In the genomic region with DNA sequence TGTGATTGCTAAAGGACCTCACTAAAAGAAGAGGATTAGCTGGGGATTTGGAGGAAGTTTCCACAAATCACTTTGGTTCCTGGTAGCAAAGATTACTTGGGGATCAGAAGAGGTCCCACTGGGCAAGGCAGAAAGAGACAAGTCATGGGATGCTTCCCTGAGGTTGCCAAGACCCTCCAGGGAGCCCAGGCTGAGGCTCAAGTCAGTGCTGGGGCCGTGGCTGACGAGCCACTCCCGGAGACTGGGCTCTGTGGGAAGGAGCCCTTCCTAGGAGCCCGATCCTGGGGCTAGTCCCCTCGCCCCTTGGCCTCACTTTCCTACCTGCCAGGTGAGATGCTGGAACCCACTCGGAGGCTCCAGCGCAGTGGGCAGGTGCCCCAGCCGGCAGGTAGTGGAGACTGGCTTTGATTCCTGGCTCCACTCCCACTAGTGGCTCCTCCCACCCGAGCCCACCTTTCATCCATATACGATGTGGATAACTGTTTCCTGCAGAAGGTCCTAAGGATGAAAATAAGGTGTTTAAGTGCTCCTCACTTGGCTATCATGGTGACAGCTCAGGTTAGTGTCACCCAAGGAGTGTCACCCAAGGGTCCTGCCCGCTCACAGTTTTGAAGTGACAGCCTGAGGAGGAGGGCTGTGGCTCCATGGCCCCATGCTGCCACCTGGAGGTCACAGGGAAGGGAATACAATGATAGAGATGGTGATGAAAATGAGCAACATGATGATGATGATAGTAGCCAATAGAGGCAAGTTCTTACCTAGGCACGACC, we compare ENCODE assay signal across 8 cellular contexts.
DNase-seq lines count a peak whose midpoint lies in the region; ATAC-seq, FAIRE-seq and TF ChIP-seq lines count a peak whose summit lies in the region.

No MANE protein-coding gene starts in this region.

- H3K9me3 ChIP-seq in HAP-1 (peaks cover 11% of the 10 kb centered on the region), HepG2 (ENCODE audit: low read length) (peaks cover 11% of the 10 kb centered on the region)

- H3K9me3 Mint-ChIP-seq in CD14-positive monocyte: peaks cover 8 to 13% (median 10%) of the 10 kb centered on the region in 7 donors

- DNase-seq in CD14-positive monocyte (ENCODE audit: low spot score) (peak; percentile 64), HAP-1 (ENCODE audit: low spot score in 2 of 2) (peak; percentile 72 to 87), NCI-H2227 (lab: John Stamatoyannopoulos, UW; ENCODE audit: unreplicated experiment) (peak; percentile 49), cerebellar cortex (ENCODE audit: low spot score) (peak; percentile 55), HepG2 (ENCODE audit: low spot score) (peak; percentile 45)
- peak; percentile 65 for DNase-seq in activated CD4-positive, CD25-positive, alpha-beta regulatory T cell treated with anti-CD3 and anti-CD28 coated beads, Interleukin-2, amount 50 U/mL, for 72 hours
- DNase-seq in stimulated activated CD4-positive, alpha-beta T cell treated with anti-CD3 and anti-CD28 coated beads, TNF-alpha, amount 100 ng/mL, for 24 hours (ENCODE audit: low read depth in 3 of 3): peak; percentile 65 to 67 (median 66)

- TF ChIP-seq CTCF in CD14-positive monocyte (IDR thresholded peaks at IDR 0.05) (peak; percentile 75), HepG2 (CRISPR knock-in tag; IDR thresholded peaks at IDR 0.05) (peak; percentile 96)

- H3K27me3 ChIP-seq in HAP-1 (ENCODE audit: low read depth) (no peaks in the 10 kb centered on the region), HepG2 (ENCODE audit: control insufficient read depth in 1 of 2, insufficient read depth in 2 of 2, low read length in 2 of 2) (peaks cover 1 to 6% of the 10 kb centered on the region in 2 experiments; a peak in 1 of 5 replicates)

- ATAC-seq in HepG2 (peak; percentile 75), GM19023 (IDR thresholded peaks at IDR 0.05; ENCODE audit: unreplicated experiment) (no peak)

- H3K4me1 Mint-ChIP-seq in CD14-positive monocyte: peaks cover 21% of the 10 kb centered on the region

- H3K27ac Mint-ChIP-seq in CD14-positive monocyte: peak overlapping the region in 3 of 7 donors; percentile 37 to 75 (median 38)

- H3K9ac ChIP-seq in HepG2 (ENCODE audit: insufficient read depth, low read depth, low read length): no peak overlapping the region

- H3K4me1 ChIP-seq in HAP-1 (peaks cover 9% of the 10 kb centered on the region), HepG2 (ENCODE audit: insufficient read depth, low read length) (no peaks in the 10 kb centered on the region)

- H3K36me3 ChIP-seq in HAP-1 (replicated peaks) (no peaks in the 10 kb centered on the region), HepG2 (replicated peaks in 1 of 2; ENCODE audit: control insufficient read depth in 1 of 2, insufficient read depth in 2 of 2, low read length in 2 of 2) (no peaks in the 10 kb centered on the region)

- no peak overlapping the region for H3K27ac ChIP-seq in HepG2 (ENCODE audit: extremely low read length, insufficient read depth, low read length)

- H3K4me3 Mint-ChIP-seq in CD14-positive monocyte: no peak overlapping the region

- TF ChIP-seq RAD21 in HepG2 (CRISPR knock-in tag; IDR thresholded peaks at IDR 0.05): peak; percentile 83

- no peak for TF ChIP-seq POLR2A in HepG2 (IDR thresholded peaks at IDR 0.05; ENCODE audit: insufficient read depth in 1 of 2, low read depth in 2 of 2, low read length in 2 of 2)

- H3K27me3 Mint-ChIP-seq in CD14-positive monocyte (ENCODE audit: low read depth in 3 of 3): peaks cover 0 to 5% (median 4%) of the 10 kb centered on the region in 3 donors

- peak; percentile 95 for FAIRE-seq in HepG2 (lab: Jason Lieb, UNC)

- no peaks in the 10 kb centered on the region for H3K79me2 ChIP-seq in HepG2 (ENCODE audit: insufficient read depth, low read length)

- no peak overlapping the region for H2AFZ ChIP-seq in HepG2 (ENCODE audit: low read length)

- CTCF ChIA-PET in HepG2 (lab: Yijun Ruan, JAX; ENCODE audit: low intra/inter-chr PET ratio, low total read pairs): interaction anchor here (0.7 to 5.7 kb wide), 4 partner anchors 10 to 541 kb away, joined by 3 to 86 read pairs (median 19); no protein-coding TSS in a partner anchor

- WGBS in HepG2 (ENCODE audit: low lambda C conversion rate): 10% methylated on average over 10 of the region's 12 CpGs

- no peaks in the 10 kb centered on the region for H4K20me1 ChIP-seq in HepG2 (ENCODE audit: insufficient read depth, low read length)

- no peak overlapping the region for H3K4me2 ChIP-seq in HepG2 (ENCODE audit: low read depth, low read length)

- H3K4me3 ChIP-seq in HAP-1 (no peak overlapping the region), HepG2 (replicated peaks in 1 of 3; ENCODE audit: insufficient read depth in 1 of 3, low read depth in 2 of 3, low read length in 3 of 3) (no peak overlapping the region)

- intact Hi-C loops in CD14-positive monocyte (cut with micrococcal nuclease) (loop anchor here (5.0 kb wide), 2 partner anchors 499 to 539 kb away; no protein-coding TSS in a partner anchor), HepG2 (cut with micrococcal nuclease; ENCODE audit: unreplicated experiment) (loop anchor here (1.0 to 5.0 kb wide), 3 partner anchors 264 to 541 kb away; no protein-coding TSS in a partner anchor)

- in situ Hi-C loops in HAP-1 (cut with MboI; ENCODE audit: low sequenced_read_pairs) (loop anchor here (5.0 kb wide), 2 partner anchors 499 to 539 kb away; no protein-coding TSS in a partner anchor), HepG2 (cut with HindIII; ENCODE audit: extremely low pct_ligation_motif_present, low pct_unique_long_range_greater_than_20kb) (loop anchor here (5.0 to 10.0 kb wide), 3 partner anchors 262 to 539 kb away; a partner anchor contains a TSS)

- TF ChIP-seq EP300 in HepG2 (IDR thresholded peaks at IDR 0.05; ENCODE audit: low read depth in 2 of 2, low read length in 2 of 2) (no peak), HepG2 (CRISPR knock-in tag; IDR thresholded peaks at IDR 0.05; ENCODE audit: borderline replicate concordance) (no peak)

- POLR2A ChIA-PET in HepG2 (lab: Yijun Ruan, JAX): no interaction called here

- no TSS peak for BruUV-seq in HepG2 (replicated peaks; lab: Mats Ljungman, UMichigan)

- peaks cover 0 to 8% of the 10 kb centered on the region in 2 donors for H3K36me3 Mint-ChIP-seq in CD14-positive monocyte

TF ChIP-seq in HepG2, 621 proteins besides CTCF, POLR2A, EP300 and RAD21 (continues in another document):
- TF ChIP-seq MATR3 (CRISPR knock-in tag; IDR thresholded peaks at IDR 0.05) (no peak), ZNF121 (CRISPR knock-in tag; IDR thresholded peaks at IDR 0.05) (no peak), ATF7-NPFF (CRISPR knock-in tag; IDR thresholded peaks at IDR 0.05; ENCODE audit: low read depth) (no peak), HIVEP1 (CRISPR knock-in tag; IDR thresholded peaks at IDR 0.05) (no peak), FOXA3 (CRISPR knock-in tag; IDR thresholded peaks at IDR 0.05) (0 out of 2 replicates have a peak, but pooled peaks have one; percentile 15), REPIN1 (CRISPR knock-in tag; IDR thresholded peaks at IDR 0.05; ENCODE audit: borderline replicate concordance, low read depth) (no peak), SALL1 (CRISPR knock-in tag; IDR thresholded peaks at IDR 0.05) (0 out of 2 replicates have a peak, but pooled peaks have one; percentile 33), NFE2 (CRISPR knock-in tag; IDR thresholded peaks at IDR 0.05) (no peak), ETV5 (CRISPR knock-in tag; IDR thresholded peaks at IDR 0.05; ENCODE audit: borderline replicate concordance) (0 out of 2 replicates have a peak, but pooled peaks have one; percentile 19), U2AF2 (IDR thresholded peaks at IDR 0.05; ENCODE audit: low read depth, low read length) (no peak), NRL (CRISPR knock-in tag; IDR thresholded peaks at IDR 0.05; ENCODE audit: borderline replicate concordance) (0 out of 2 replicates have a peak, but pooled peaks have one; percentile 35), ARNT (IDR thresholded peaks at IDR 0.05) (no peak), FOXA1 (IDR thresholded peaks at IDR 0.05) (no peak), FOXA1 (CRISPR knock-in tag; IDR thresholded peaks at IDR 0.05) (0 out of 2 replicates have a peak, but pooled peaks have one; percentile 17), KDM2A (CRISPR knock-in tag; IDR thresholded peaks at IDR 0.05; ENCODE audit: borderline replicate concordance, low read depth) (peak; percentile 67; the same call in 1 of the 2 replicates), ZNF614 (CRISPR knock-in tag; IDR thresholded peaks at IDR 0.05; ENCODE audit: borderline replicate concordance) (0 out of 2 replicates have a peak, but pooled peaks have one; percentile 19), TAF1 (CRISPR knock-in tag; IDR thresholded peaks at IDR 0.05) (no peak), XRCC5 (optimal IDR thresholded peaks at IDR 0.05; ENCODE audit: low read length) (peak; percentile 74), TEAD3 (CRISPR knock-in tag; optimal IDR thresholded peaks at IDR 0.05; ENCODE audit: borderline replicate concordance) (no peak), ZNF644 (CRISPR knock-in tag; IDR thresholded peaks at IDR 0.05; ENCODE audit: low read depth) (0 out of 2 replicates have a peak, but pooled peaks have one; percentile 16), CC2D1A (CRISPR knock-in tag; IDR thresholded peaks at IDR 0.05) (no peak)
- TF ChIP-seq, protein P1, sequence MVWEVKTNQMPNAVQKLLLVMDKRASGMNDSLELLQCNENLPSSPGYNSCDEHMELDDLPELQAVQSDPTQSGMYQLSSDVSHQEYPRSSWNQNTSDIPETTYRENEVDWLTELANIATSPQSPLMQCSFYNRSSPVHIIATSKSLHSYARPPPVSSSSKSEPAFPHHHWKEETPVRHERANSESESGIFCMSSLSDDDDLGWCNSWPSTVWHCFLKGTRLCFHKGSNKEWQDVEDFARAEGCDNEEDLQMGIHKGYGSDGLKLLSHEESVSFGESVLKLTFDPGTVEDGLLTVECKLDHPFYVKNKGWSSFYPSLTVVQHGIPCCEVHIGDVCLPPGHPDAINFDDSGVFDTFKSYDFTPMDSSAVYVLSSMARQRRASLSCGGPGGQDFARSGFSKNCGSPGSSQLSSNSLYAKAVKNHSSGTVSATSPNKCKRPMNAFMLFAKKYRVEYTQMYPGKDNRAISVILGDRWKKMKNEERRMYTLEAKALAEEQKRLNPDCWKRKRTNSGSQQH (CRISPR knock-in tag; IDR thresholded peaks at IDR 0.05; ENCODE audit: low read depth): no peak
- TF ChIP-seq, protein P2, sequence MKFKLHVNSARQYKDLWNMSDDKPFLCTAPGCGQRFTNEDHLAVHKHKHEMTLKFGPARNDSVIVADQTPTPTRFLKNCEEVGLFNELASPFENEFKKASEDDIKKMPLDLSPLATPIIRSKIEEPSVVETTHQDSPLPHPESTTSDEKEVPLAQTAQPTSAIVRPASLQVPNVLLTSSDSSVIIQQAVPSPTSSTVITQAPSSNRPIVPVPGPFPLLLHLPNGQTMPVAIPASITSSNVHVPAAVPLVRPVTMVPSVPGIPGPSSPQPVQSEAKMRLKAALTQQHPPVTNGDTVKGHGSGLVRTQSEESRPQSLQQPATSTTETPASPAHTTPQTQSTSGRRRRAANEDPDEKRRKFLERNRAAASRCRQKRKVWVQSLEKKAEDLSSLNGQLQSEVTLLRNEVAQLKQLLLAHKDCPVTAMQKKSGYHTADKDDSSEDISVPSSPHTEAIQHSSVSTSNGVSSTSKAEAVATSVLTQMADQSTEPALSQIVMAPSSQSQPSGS (CRISPR knock-in tag; IDR thresholded peaks at IDR 0.05): 0 out of 2 replicates have a peak, but pooled peaks have one; percentile 21
